In genomic region chrX:65690057-65690855, GRCh38 we compare ENCODE assay signal across 9 cellular contexts. TPM values are rescaled to one million over a fixed set of nuclear protein-coding genes. Genes with fewer than 3 reads are reported as not detected.
A peak's percentile ranks its signal among the peaks of the same experiment; 100 is the strongest.
DNase-seq lines count a peak whose midpoint lies in the region; ATAC-seq and TF ChIP-seq lines count a peak whose summit lies in the region.
"Had no signal": no experiment of that assay in that cellular context is flagged by ENCODE, and none has a peak within 500 bp of the region (broad histone marks: within the 10 kb centered on the region; RNA-seq: fewer than 3 reads in every experiment).

No MANE protein-coding gene starts in this region.

- H3K27me3 ChIP-seq in AG04450 (ENCODE audit: control insufficient read depth, insufficient read depth, low read length) (no peaks in the 10 kb centered on the region), breast epithelium (peaks cover 0 to 10% of the 10 kb centered on the region in 2 donors), mesenchymal stem cell (ENCODE audit: control insufficient read depth in 1 of 2, insufficient read depth in 1 of 2, low read length in 2 of 2) (no peaks in the 10 kb centered on the region)
- H3K27me3 ChIP-seq: hepatocyte had no signal

- no peak overlapping the region for H4K91ac ChIP-seq in mesenchymal stem cell (ENCODE audit: low read length)

- H3K18ac ChIP-seq in mesenchymal stem cell (ENCODE audit: low read depth in 1 of 2, low read length in 2 of 2) = no peak overlapping the region

- intact Hi-C loops in breast epithelium (cut with DNase I; ENCODE audit: low total_unique reads) = no loop called here

- no peak overlapping the region for H2BK12ac ChIP-seq in mesenchymal stem cell (ENCODE audit: low read length in 2 of 2)

- POLR2A ChIA-PET in AG04450 (lab: Yijun Ruan, JAX) = no interaction called here

- 37% methylated on average over 5 of the region's 5 CpGs for WGBS in mesenchymal stem cell

- no peak overlapping the region for H3K4ac ChIP-seq in mesenchymal stem cell (ENCODE audit: low read depth in 1 of 2, low read length in 2 of 2)

- H3K9ac ChIP-seq in mesenchymal stem cell (ENCODE audit: low read length) = peak overlapping the region; percentile 51

- H2BK120ac ChIP-seq in mesenchymal stem cell (ENCODE audit: low read depth, low read length) = no peak overlapping the region

- H3K14ac ChIP-seq in mesenchymal stem cell (ENCODE audit: low read length in 2 of 2) = no peak overlapping the region

- H2BK5ac ChIP-seq in mesenchymal stem cell (ENCODE audit: low read depth, low read length, poor library complexity, severe bottlenecking) = no peak overlapping the region

- H2AK5ac ChIP-seq in mesenchymal stem cell (ENCODE audit: low read length, severe bottlenecking) = no peak overlapping the region

- H3K27ac ChIP-seq in AG04450 (ENCODE audit: low read depth, low read length) = peak overlapping the region; percentile 21
- peak overlapping the region; percentile 14 to 57 for H3K27ac ChIP-seq in breast epithelium
- H3K27ac ChIP-seq in mesenchymal stem cell (ENCODE audit: low read length, poor library complexity, severe bottlenecking) = no peak overlapping the region
- H3K27ac ChIP-seq: hepatocyte had no signal

- no peak overlapping the region for H4K8ac ChIP-seq in mesenchymal stem cell (ENCODE audit: low read length)

- no peak for TF ChIP-seq POLR2A in breast epithelium (IDR thresholded peaks at IDR 0.05)

- H3K23ac ChIP-seq in mesenchymal stem cell (ENCODE audit: low read length in 2 of 2) = no peak overlapping the region

- H2AFZ ChIP-seq in mesenchymal stem cell (ENCODE audit: low read depth, low read length) = no peak overlapping the region
- H2AFZ ChIP-seq: hepatocyte had no signal

- no peaks in the 10 kb centered on the region for H3K79me1 ChIP-seq in mesenchymal stem cell (replicated peaks; ENCODE audit: low read length, poor library complexity, severe bottlenecking)

- no peaks in the 10 kb centered on the region for H3K4me1 ChIP-seq in breast epithelium
- H3K4me1 ChIP-seq in mesenchymal stem cell (ENCODE audit: control insufficient read depth, insufficient read depth, low read depth, low read length) = peaks cover 7% of the 10 kb centered on the region

- DNase-seq in AG04450 (ENCODE audit: low read depth, low spot score) = no peak
- peak; percentile 90 for DNase-seq in LHCN-M2 (ENCODE audit: low read depth)
- DNase-seq in breast epithelium (ENCODE audit: low spot score in 2 of 2) = no peak
- peak; percentile 88 for DNase-seq in mesenchymal stem cell
- DNase-seq in GF-D8 (lab: John Stamatoyannopoulos, UW) = no peak

- H2BK15ac ChIP-seq in mesenchymal stem cell (ENCODE audit: low read depth, poor library complexity, severe bottlenecking) = no peak overlapping the region

- H3K4me3 ChIP-seq in AG04450 (ENCODE audit: low read depth, low read length) = no peak overlapping the region
- no peak overlapping the region for H3K4me3 ChIP-seq in breast epithelium
- H3K4me3 ChIP-seq in mesenchymal stem cell (ENCODE audit: insufficient read depth in 1 of 2, low read depth in 1 of 2, low read length in 2 of 2) = no peak overlapping the region
- H3K4me3 ChIP-seq: hepatocyte had no signal

- H3K4me2 ChIP-seq in mesenchymal stem cell (ENCODE audit: low read length, poor library complexity, severe bottlenecking) = no peak overlapping the region
- H3K4me2 ChIP-seq: hepatocyte had no signal

- H3K9me3 ChIP-seq in AG04450 (ENCODE audit: control insufficient read depth, insufficient read depth, low read length) (no peaks in the 10 kb centered on the region), breast epithelium (no peaks in the 10 kb centered on the region), mesenchymal stem cell (ENCODE audit: control insufficient read depth, low read length) (no peaks in the 10 kb centered on the region)

- TF ChIP-seq CTCF in AG04450 (IDR thresholded peaks at IDR 0.05; ENCODE audit: low read depth, low read length) = no peak
- no peak for TF ChIP-seq CTCF in breast epithelium (IDR thresholded peaks at IDR 0.05)

- no peak for ATAC-seq in HG03108 (IDR thresholded peaks at IDR 0.05; ENCODE audit: unreplicated experiment)
- no peak for ATAC-seq in HG02571 (IDR thresholded peaks at IDR 0.05; ENCODE audit: unreplicated experiment)
- ATAC-seq in HG02884 (IDR thresholded peaks at IDR 0.05; ENCODE audit: unreplicated experiment) = no peak

- CTCF ChIA-PET in AG04450 (lab: Charles Lee) = interaction anchor here (1.7 to 2.7 kb wide), 2 partner anchors 13 to 19 kb away, joined by 5 to 8 read pairs; no protein-coding TSS in a partner anchor

- no peaks in the 10 kb centered on the region for H3K36me3 ChIP-seq in breast epithelium
- H3K36me3 ChIP-seq in mesenchymal stem cell (ENCODE audit: control insufficient read depth in 1 of 2, insufficient read depth in 2 of 2, low read depth in 1 of 2, low read length in 2 of 2) = no peaks in the 10 kb centered on the region

RNA-seq across cellular contexts. Expression of gene MSN, which starts 22.8 kb away (rescaled TPM):
- polyA plus RNA-seq in AG04450 (2011; rRNA removed) = 484 and 493 TPM in 2 replicates
- polyA minus RNA-seq in AG04450 (2011; rRNA and poly(A)+ RNA removed) = 464 and 491 TPM in 2 replicates
- total RNA-seq in LHCN-M2 (2014; rRNA removed) = 326 and 341 TPM in 2 replicates
- polyA plus RNA-seq in LHCN-M2 (2012) = 453 TPM
- 100 to 1,000 TPM; 132 to 190 (median 182) TPM for total RNA-seq in breast epithelium
- polyA plus RNA-seq in mesenchymal stem cell (2013, experiment 1 of 2) = 287 TPM
- polyA plus RNA-seq in mesenchymal stem cell (2013, experiment 2 of 2) = 277 TPM

Comparison
In these comparisons a context has a peak if more than half of its experiments do, and no peak if none do; other contexts are left out.
1. DNase-seq: peak in LHCN-M2 (single experiment) and mesenchymal stem cell (single experiment); none in AG04450 (single experiment), breast epithelium (0 of 2) and GF-D8 (single experiment).